Comparison of ENCODE assay signal across 34 cellular contexts in genomic region chr14:101137234-101137633, GRCh38.
"Had no signal": no experiment of that assay in that cellular context is flagged by ENCODE, and none has a peak within 500 bp of the region (broad histone marks: within the 10 kb centered on the region; RNA-seq: fewer than 3 reads in every experiment).

No MANE protein-coding gene starts in this region.

- H3K4me3 Mint-ChIP-seq: activated CD4-positive, alpha-beta T cell treated with anti-CD3 and anti-CD28 coated beads, Interleukin-2, amount 10 ng/mL, durations not matched to agents 7 days and 5 days; activated CD8-positive, alpha-beta T cell treated with anti-CD3 and anti-CD28 coated beads, Interleukin-2, amount 10 ng/mL, durations not matched to agents 7 days and 5 days; activated T-cell treated with anti-CD3 and anti-CD28 coated beads, Interleukin-2, amount 50 U/mL, for 24 hours had no signal

- H3K27me3 ChIP-seq: adrenal gland, body of pancreas, breast epithelium, SJCRH30 had no signal

- H3K4me3 ChIP-seq: adrenal gland, body of pancreas, breast epithelium, SJCRH30, SK-N-MC had no signal

- H3K36me3 ChIP-seq: adrenal gland, breast epithelium, SJCRH30, WERI-Rb-1 had no signal

- H3K9me3 ChIP-seq: body of pancreas, SJCRH30 had no signal

- H3K27ac Mint-ChIP-seq: activated CD4-positive, alpha-beta T cell treated with anti-CD3 and anti-CD28 coated beads, Interleukin-2, amount 10 ng/mL, durations not matched to agents 7 days and 5 days; activated CD8-positive, alpha-beta T cell treated with anti-CD3 and anti-CD28 coated beads, Interleukin-2, amount 10 ng/mL, durations not matched to agents 7 days and 5 days; activated naive CD4-positive, alpha-beta T cell treated with anti-CD3 and anti-CD28 coated beads, Interleukin-2, amount 50 U/mL, for 72 hours; activated T-cell treated with anti-CD3 and anti-CD28 coated beads, Interleukin-2, amount 50 U/mL, for 24 hours; activated T-helper 2 cell treated with anti-CD3 and anti-CD28 coated beads, Interferon-gamma antibody, Interleukin-2, Interleukin-4, amounts not matched to agents 10 μg/mL and 5 μg/mL and 100 μg/mL, durations not matched to agents 14 hours and 24 hours and 36 hours had no signal

- DNase-seq: activated CD4-positive, alpha-beta T cell treated with anti-CD3 and anti-CD28 coated beads for 1 hour; activated CD4-positive, alpha-beta T cell treated with anti-CD3 and anti-CD28 coated beads, Interleukin-2, amount 10 ng/mL, durations not matched to agents 7 days and 5 days; activated CD4-positive, alpha-beta T cell treated with anti-CD3 and anti-CD28 coated beads, Interleukin-2, amount 50 U/mL, for 48 hours; activated CD4-positive, CD25-positive, alpha-beta regulatory T cell; activated CD8-positive, alpha-beta T cell treated with anti-CD3 and anti-CD28 coated beads, Interleukin-2, amount 10 ng/mL, durations not matched to agents 7 days and 5 days; activated gamma-delta T cell; activated naive CD4-positive, alpha-beta T cell treated with Interleukin-2 at 50 U/mL for 16 hours; activated T-cell treated with anti-CD3 and anti-CD28 coated beads, Interleukin-2, amount 50 U/mL, for 24 hours; adrenal gland; body of pancreas; caudate nucleus; cerebellar nuclear complex; Karpas-422; NCI-H1048; NCI-H1105 treated with DMSO at 0.1 percent for 48 hours; NCI-H1436; NCI-H1694; NCI-H1930; NCI-H2081 treated with DMSO at 0.1 percent for 48 hours; NCI-H226; NCI-H446 treated with DMSO at 0.1 percent for 48 hours; NCI-H524; NCI-H69; NCI-H82; SHP77; SJCRH30; T1000; WERI-Rb-1 had no signal

- FAIRE-seq: astrocyte, TTC549 had no signal

- H3K27ac ChIP-seq: adrenal gland, body of pancreas, breast epithelium, SJCRH30, SK-N-MC, WERI-Rb-1 had no signal

- H3K4me1 ChIP-seq: adrenal gland, body of pancreas, breast epithelium, SJCRH30 had no signal
